ENCODE assay signal across 1 cellular context in genomic region chr17:6507535-6507934, GRCh38.
TF ChIP-seq lines count a peak whose summit lies in the region.

No MANE protein-coding gene starts in this region.

TF ChIP-seq in IMR-90, 13 proteins besides CTCF, POLR2A, EP300 and RAD21 (continued from another document):
- TF ChIP-seq ELK1 (IDR thresholded peaks at IDR 0.05; ENCODE audit: borderline replicate concordance, low read depth, low read length) (no peak), RCOR1 (IDR thresholded peaks at IDR 0.05; ENCODE audit: insufficient replicate concordance, low read length) (peak; percentile 72), SMC3 (IDR thresholded peaks at IDR 0.05; ENCODE audit: low read depth, low read length) (no peak), MAZ (IDR thresholded peaks at IDR 0.05; ENCODE audit: borderline replicate concordance, low read depth, low read length) (peak; percentile 58; the same call in 1 of the 2 replicates), CEBPB (IDR thresholded peaks at IDR 0.05; ENCODE audit: low read depth, low read length) (no peak), BHLHE40 (IDR thresholded peaks at IDR 0.05; ENCODE audit: low read depth, low read length) (peak; percentile 31; the same call in 1 of the 2 replicates), FOS (IDR thresholded peaks at IDR 0.05; ENCODE audit: low read depth, low read length) (peak; percentile 78), NFE2L2 (IDR thresholded peaks at IDR 0.05; ENCODE audit: low read depth, low read length) (no peak)
TF ChIP-seq in IMR-90: peak in this region for 4.
